Comparison of ENCODE assay signal across 22 cellular contexts in the genomic region with DNA sequence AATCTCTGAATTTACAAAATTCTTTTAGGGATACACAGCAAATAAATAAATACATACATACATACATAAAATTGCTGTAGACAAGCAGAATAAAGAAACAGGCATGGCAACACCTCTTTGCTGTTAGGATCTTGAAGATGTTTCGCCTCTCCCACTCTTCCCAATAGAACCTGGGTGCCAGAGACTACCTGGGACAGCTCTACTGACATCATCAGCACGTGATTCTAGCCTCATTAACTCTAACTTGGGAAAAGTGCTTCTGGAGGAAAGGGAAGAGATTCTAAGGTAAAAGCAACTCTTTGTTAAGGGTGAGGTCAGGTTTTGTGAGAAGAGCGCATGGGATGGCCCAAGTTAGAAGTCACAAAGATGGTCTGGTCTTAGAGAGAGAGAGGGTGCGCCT.
"Had no signal": no experiment of that assay in that cellular context is flagged by ENCODE, and none has a peak within 500 bp of the region (broad histone marks: within the 10 kb centered on the region; RNA-seq: fewer than 3 reads in every experiment).

No MANE protein-coding gene starts in this region.

- H3K27ac ChIP-seq: colonic mucosa, epithelial cell of prostate, foreskin keratinocyte, gastroesophageal sphincter, heart left ventricle, hepatocyte, left lung, lower lobe of right lung had no signal

- H3K36me3 Mint-ChIP-seq: mesothelial cell of epicardium; naive thymus-derived CD8-positive, alpha-beta T cell had no signal

- H3K4me1 Mint-ChIP-seq: mesothelial cell of epicardium had no signal

- H3K4me3 ChIP-seq: colonic mucosa, gastroesophageal sphincter, heart left ventricle, hepatocyte, left lung, lower lobe of right lung, mucosa of descending colon had no signal

- H3K4me3 Mint-ChIP-seq: dendritic cell treated with granulocyte-macrophage colony-stimulating factor and Interleukin-4, amounts not matched to agents 40 ng/mL and 50 ng/mL, for 4 days; effector memory CD8-positive, alpha-beta T cell; endodermal cell; mesothelial cell of epicardium; naive B cell; naive thymus-derived CD8-positive, alpha-beta T cell had no signal

- H3K9me3 ChIP-seq: colonic mucosa, gastroesophageal sphincter, heart left ventricle, left lung, lower lobe of right lung, mucosa of descending colon had no signal

- ATAC-seq: effector memory CD8-positive, alpha-beta T cell; esophagus mucosa; foreskin keratinocyte; gastroesophageal sphincter; heart left ventricle; left cardiac atrium; left lung; left ventricle myocardium superior; lower lobe of right lung; mucosa of descending colon; naive thymus-derived CD8-positive, alpha-beta T cell had no signal

- H3K4me1 ChIP-seq: colonic mucosa, foreskin keratinocyte, heart left ventricle, lower lobe of right lung had no signal

- H3K9me3 Mint-ChIP-seq: dendritic cell treated with granulocyte-macrophage colony-stimulating factor and Interleukin-4, amounts not matched to agents 40 ng/mL and 50 ng/mL, for 4 days; effector memory CD8-positive, alpha-beta T cell; endodermal cell; mesothelial cell of epicardium had no signal

- H3K27ac Mint-ChIP-seq: dendritic cell treated with granulocyte-macrophage colony-stimulating factor and Interleukin-4, amounts not matched to agents 40 ng/mL and 50 ng/mL, for 4 days; effector memory CD8-positive, alpha-beta T cell; endodermal cell; mesothelial cell of epicardium; naive thymus-derived CD8-positive, alpha-beta T cell had no signal

- H3K36me3 ChIP-seq: colonic mucosa, gastroesophageal sphincter, heart left ventricle, left lung, lower lobe of right lung had no signal

- DNase-seq: colonic mucosa; cortex of kidney; effector CD8-positive, alpha-beta T cell; effector memory CD8-positive, alpha-beta T cell; endodermal cell; erythroblast; foreskin keratinocyte; heart left ventricle; left cardiac atrium; left lung; left ventricle myocardium superior; lower lobe of right lung; mesenchymal stem cell; mucosa of descending colon; naive B cell; naive thymus-derived CD8-positive, alpha-beta T cell had no signal
